In genomic region chr1:229342902-229343587, GRCh38 we compare ENCODE assay signal across 8 cellular contexts. TPM values are rescaled to one million over a fixed set of nuclear protein-coding genes. Genes with fewer than 3 reads are reported as not detected.
DNase-seq lines count a peak whose midpoint lies in the region; ATAC-seq and TF ChIP-seq lines count a peak whose summit lies in the region.

Gene CCSAP (minus strand): TSS chr1:229343047. CDS start chr1:229342465, 582 bp downstream.

- peaks cover 0 to 23% of the 10 kb centered on the region in 2 donors for H3K27me3 ChIP-seq in left lung

- ATAC-seq in left lung = peak; percentile 80

- no peaks in the 10 kb centered on the region for H3K9me3 ChIP-seq in left lung

- no peak for TF ChIP-seq CTCF in coronary artery (IDR thresholded peaks at IDR 0.05)
- no peak for TF ChIP-seq CTCF in left lung (IDR thresholded peaks at IDR 0.05)

- peak; percentile 51 for DNase-seq in DMS79 treated with DMSO at 0.1 percent for 48 hours (lab: John Stamatoyannopoulos, UW)
- no peak for DNase-seq in DMS79 (lab: John Stamatoyannopoulos, UW)
- DNase-seq in HCEC 1CT = peak; percentile 46
- DNase-seq in M059J (ENCODE audit: low read depth) = peak; percentile 50
- peak; percentile 48 for DNase-seq in activated CD4-positive, alpha-beta T cell treated with anti-CD3 and anti-CD28 coated beads for 1 hour
- no peak for DNase-seq in coronary artery (ENCODE audit: low spot score)
- DNase-seq in left lung = peak; percentile 53 to 90
- peak; percentile 43 for DNase-seq in stimulated activated CD4-positive, alpha-beta T cell treated with anti-CD3 and anti-CD28 coated beads, Interleukin-4, amount 100 ng/mL, for 24 hours

- no peaks in the 10 kb centered on the region for H3K36me3 ChIP-seq in left lung

- intact Hi-C loops in left lung (cut with DNase I) = no loop called here

- peak within 1 kb of the TSS; percentile 70 to 96 for H3K27ac ChIP-seq in coronary artery
- peak within 1 kb of the TSS; percentile 84 to 95 for H3K27ac ChIP-seq in left lung

- peak within 1 kb of the TSS; percentile 88 for H3K4me3 ChIP-seq in coronary artery
- peak within 1 kb of the TSS; percentile 91 to 96 for H3K4me3 ChIP-seq in left lung

- peaks cover 15 to 32% of the 10 kb centered on the region in 2 donors for H3K4me1 ChIP-seq in left lung

RNA-seq across cellular contexts. Expression of gene CCSAP, which starts in this region (rescaled TPM):
- total RNA-seq in M059J (2014; rRNA removed; shearing (Covaris generic)) = 9.7 and 15.9 TPM in 2 replicates
- 1 to 10 TPM; 7.1 to 7.4 TPM for total RNA-seq in left lung

Comparison
In these comparisons a context has a peak if more than half of its experiments do, and no peak if none do; other contexts are left out.
1. DNase-seq: peak in DMS79 treated with DMSO at 0.1 percent for 48 hours (single experiment), HCEC 1CT (single experiment), M059J (single experiment), activated CD4-positive, alpha-beta T cell treated with anti-CD3 and anti-CD28 coated beads for 1 hour (single experiment), left lung (2 of 2) and stimulated activated CD4-positive, alpha-beta T cell treated with anti-CD3 and anti-CD28 coated beads, Interleukin-4, amount 100 ng/mL, for 24 hours (single experiment); none in DMS79 (single experiment) and coronary artery (single experiment).